Comparison of ENCODE assay signal across 15 cellular contexts in genomic region chr4:163568835-163569234, GRCh38.
DNase-seq lines count a peak whose midpoint lies in the region; ATAC-seq and TF ChIP-seq lines count a peak whose summit lies in the region.
"Had no signal": no experiment of that assay in that cellular context is flagged by ENCODE, and none has a peak within 500 bp of the region (broad histone marks: within the 10 kb centered on the region; RNA-seq: fewer than 3 reads in every experiment).

No MANE protein-coding gene starts in this region.

- ATAC-seq in GM18499 (IDR thresholded peaks at IDR 0.05; ENCODE audit: insufficient read depth, unreplicated experiment): peak; percentile 76
- ATAC-seq in GM19463 (IDR thresholded peaks at IDR 0.05; ENCODE audit: unreplicated experiment): peak; percentile 85
- peak; percentile 73 for ATAC-seq in HG02798 (IDR thresholded peaks at IDR 0.05; ENCODE audit: poor library complexity, unreplicated experiment)
- ATAC-seq in HG03457 (IDR thresholded peaks at IDR 0.05; ENCODE audit: unreplicated experiment): peak; percentile 81
- ATAC-seq: activated T-cell treated with anti-CD3 and anti-CD28 coated beads, Interleukin-2, amount 50 U/mL, for 72 hours; HCT116; PC-3 had no signal

- H3K27ac ChIP-seq in RWPE1: no peak overlapping the region
- H3K27ac ChIP-seq: KMS-11 had no signal

- DNase-seq in RWPE1 (ENCODE audit: low spot score) (no peak), LoVo (ENCODE audit: low spot score) (no peak), NCI-H446 (lab: John Stamatoyannopoulos, UW) (no peak)
- DNase-seq in stimulated activated CD4-positive, alpha-beta T cell treated with anti-CD3 and anti-CD28 coated beads, Interleukin-1b, Interleukin-23, amount 100 ng/mL, for 48 hours: no peak
- DNase-seq: activated CD4-positive, alpha-beta T cell treated with anti-CD3 and anti-CD28 coated beads for 4 hours; activated T-cell treated with anti-CD3 and anti-CD28 coated beads, Interleukin-2, amount 50 U/mL, for 72 hours; immature natural killer cell; PC-3; T-helper 1 cell had no signal

- no peak for TF ChIP-seq CTCF in RWPE1 (conservative IDR thresholded peaks at IDR 0.05; ENCODE audit: low read depth)

- CTCF ChIA-PET in RWPE1 (lab: Yijun Ruan, JAX): no interaction called here

- POLR2A ChIA-PET in RWPE1 (lab: Yijun Ruan, JAX; ENCODE audit: low non-redundant PET): no interaction called here
